In genomic region chr4:3322059-3322550, GRCh38 we compare ENCODE assay signal across 12 cellular contexts. TPM values are rescaled to one million over a fixed set of nuclear protein-coding genes. Genes with fewer than 3 reads are reported as not detected.
DNase-seq lines count a peak whose midpoint lies in the region; ATAC-seq and TF ChIP-seq lines count a peak whose summit lies in the region.
"Had no signal": no experiment of that assay in that cellular context is flagged by ENCODE, and none has a peak within 500 bp of the region (broad histone marks: within the 10 kb centered on the region; RNA-seq: fewer than 3 reads in every experiment).

No MANE protein-coding gene starts in this region.

- peak; percentile 5 for DNase-seq in activated T-cell treated with anti-CD3 and anti-CD28 coated beads, Interleukin-2, amount 50 U/mL, for 24 hours
- DNase-seq in activated T-cell treated with anti-CD3 and anti-CD28 coated beads, Interleukin-2, amount 50 U/mL, for 72 hours = no peak
- DNase-seq in endothelial cell (ENCODE audit: low spot score) (no peak), mesenteric fat pad (ENCODE audit: low spot score) (peak; percentile 83), aorta (peak; percentile 31 to 60), kidney glomerular epithelial cell (lab: John Stamatoyannopoulos, UW) (no peak), Kasumi-1 (lab: John Stamatoyannopoulos, UW) (no peak)
- DNase-seq: NCI-H2171; stimulated activated CD4-positive, alpha-beta T cell treated with anti-CD3 and anti-CD28 coated beads, Interleukin-2, amount 100 ng/mL, for 48 hours had no signal

- no peaks in the 10 kb centered on the region for H3K4me1 Mint-ChIP-seq in activated T-cell treated with anti-CD3 and anti-CD28 coated beads, Interleukin-2, amount 50 U/mL, for 24 hours (ENCODE audit: low read depth)
- H3K4me1 Mint-ChIP-seq in activated T-cell treated with anti-CD3 and anti-CD28 coated beads, Interleukin-2, amount 50 U/mL, for 72 hours (ENCODE audit: low read depth) = no peaks in the 10 kb centered on the region
- peaks cover 57% of the 10 kb centered on the region for H3K4me1 Mint-ChIP-seq in endothelial cell (ENCODE audit: unreplicated experiment)

- no peaks in the 10 kb centered on the region for H3K9me3 Mint-ChIP-seq in activated T-cell treated with anti-CD3 and anti-CD28 coated beads, Interleukin-2, amount 50 U/mL, for 24 hours
- no peaks in the 10 kb centered on the region for H3K9me3 Mint-ChIP-seq in activated T-cell treated with anti-CD3 and anti-CD28 coated beads, Interleukin-2, amount 50 U/mL, for 72 hours
- H3K9me3 Mint-ChIP-seq in endothelial cell (ENCODE audit: unreplicated experiment) = no peaks in the 10 kb centered on the region
- H3K9me3 Mint-ChIP-seq: activated naive CD4-positive, alpha-beta T cell treated with anti-CD3 and anti-CD28 coated beads, Interleukin-2, amount 50 U/mL, for 24 hours had no signal

- H3K27ac Mint-ChIP-seq in activated T-cell treated with anti-CD3 and anti-CD28 coated beads, Interleukin-2, amount 50 U/mL, for 24 hours = no peak overlapping the region
- no peak overlapping the region for H3K27ac Mint-ChIP-seq in activated T-cell treated with anti-CD3 and anti-CD28 coated beads, Interleukin-2, amount 50 U/mL, for 72 hours
- H3K27ac Mint-ChIP-seq in endothelial cell (ENCODE audit: unreplicated experiment) = peak overlapping the region; percentile 90
- H3K27ac Mint-ChIP-seq: activated naive CD4-positive, alpha-beta T cell treated with anti-CD3 and anti-CD28 coated beads, Interleukin-2, amount 50 U/mL, for 24 hours had no signal

- no peak overlapping the region for H3K27ac ChIP-seq in aorta (ENCODE audit: low read depth in 1 of 2, low read length in 2 of 2)

- no peak for TF ChIP-seq CTCF in endothelial cell (IDR thresholded peaks at IDR 0.05; ENCODE audit: unreplicated experiment)

- no peaks in the 10 kb centered on the region for H3K9me3 ChIP-seq in aorta (ENCODE audit: control insufficient read depth, low read length)

- H3K27me3 Mint-ChIP-seq in activated T-cell treated with anti-CD3 and anti-CD28 coated beads, Interleukin-2, amount 50 U/mL, for 24 hours = no peaks in the 10 kb centered on the region
- H3K27me3 Mint-ChIP-seq in activated T-cell treated with anti-CD3 and anti-CD28 coated beads, Interleukin-2, amount 50 U/mL, for 72 hours (ENCODE audit: low read depth) = no peaks in the 10 kb centered on the region
- H3K27me3 Mint-ChIP-seq in endothelial cell (ENCODE audit: unreplicated experiment) = peaks cover 8% of the 10 kb centered on the region
- H3K27me3 Mint-ChIP-seq: activated naive CD4-positive, alpha-beta T cell treated with anti-CD3 and anti-CD28 coated beads, Interleukin-2, amount 50 U/mL, for 24 hours had no signal

- no peaks in the 10 kb centered on the region for H3K4me1 ChIP-seq in aorta (ENCODE audit: control insufficient read depth in 1 of 2, insufficient read depth in 2 of 2, low read length in 2 of 2)

- H3K4me3 ChIP-seq in aorta (ENCODE audit: low read length in 2 of 2) = no peak overlapping the region

- no peaks in the 10 kb centered on the region for H3K27me3 ChIP-seq in aorta (ENCODE audit: control insufficient read depth in 1 of 2, insufficient read depth in 2 of 2, low read length in 1 of 2)

- peaks cover 5% of the 10 kb centered on the region for H3K36me3 Mint-ChIP-seq in activated T-cell treated with anti-CD3 and anti-CD28 coated beads, Interleukin-2, amount 50 U/mL, for 24 hours (ENCODE audit: low read depth)
- H3K36me3 Mint-ChIP-seq in activated T-cell treated with anti-CD3 and anti-CD28 coated beads, Interleukin-2, amount 50 U/mL, for 72 hours (ENCODE audit: insufficient read depth in 2 of 2) = peaks cover 0 to 1% of the 10 kb centered on the region in 2 donors
- H3K36me3 Mint-ChIP-seq in endothelial cell (ENCODE audit: low read depth, unreplicated experiment) = peaks cover 39% of the 10 kb centered on the region

- 80 to 81% methylated on average over 10 of the region's 10 CpGs for WGBS in aorta, 2 donors

- no peak overlapping the region for H3K4me3 Mint-ChIP-seq in activated T-cell treated with anti-CD3 and anti-CD28 coated beads, Interleukin-2, amount 50 U/mL, for 24 hours
- H3K4me3 Mint-ChIP-seq in activated T-cell treated with anti-CD3 and anti-CD28 coated beads, Interleukin-2, amount 50 U/mL, for 72 hours = no peak overlapping the region
- H3K4me3 Mint-ChIP-seq in endothelial cell (ENCODE audit: unreplicated experiment) = no peak overlapping the region
- H3K4me3 Mint-ChIP-seq: activated naive CD4-positive, alpha-beta T cell treated with anti-CD3 and anti-CD28 coated beads, Interleukin-2, amount 50 U/mL, for 24 hours had no signal

- no peak for ATAC-seq in activated T-cell treated with anti-CD3 and anti-CD28 coated beads, Interleukin-2, amount 50 U/mL, for 72 hours (replicated peaks in 1 of 2)
- ATAC-seq in aorta (ENCODE audit: low FRiP score) = no peak
- ATAC-seq in HG03469 (IDR thresholded peaks at IDR 0.05; ENCODE audit: unreplicated experiment) = no peak
- ATAC-seq: activated CD4-positive, CD25-positive, alpha-beta regulatory T cell treated with anti-CD3 and anti-CD28 coated beads, Interleukin-2, amount 50 U/mL, for 24 hours had no signal

- no peaks in the 10 kb centered on the region for H3K36me3 ChIP-seq in aorta (ENCODE audit: control insufficient read depth in 1 of 2, insufficient read depth in 2 of 2, low read length in 1 of 2)

- intact Hi-C loops in aorta (cut with DNase I) = no loop called here

RNA-seq across cellular contexts. Expression of gene RGS12, which starts 29.3 kb away (rescaled TPM):
- 10 to 100 TPM; 16.9 to 18.5 TPM for total RNA-seq in activated T-cell treated with anti-CD3 and anti-CD28 coated beads, Interleukin-2, amount 50 U/mL, for 72 hours
- 116 TPM for total RNA-seq in endothelial cell (ENCODE audit: unreplicated experiment)
- total RNA-seq in mesenteric fat pad = 26.3 TPM
- 10 to 100 TPM; 23.9 to 40.4 TPM for total RNA-seq in aorta
- 10 to 100 TPM; 10.3 to 28.2 TPM for polyA plus RNA-seq in aorta

Comparison
In these comparisons a context has a peak if more than half of its experiments do, and no peak if none do; other contexts are left out.
1. DNase-seq: peak in activated T-cell treated with anti-CD3 and anti-CD28 coated beads, Interleukin-2, amount 50 U/mL, for 24 hours (single experiment), mesenteric fat pad (single experiment) and aorta (2 of 2); none in activated T-cell treated with anti-CD3 and anti-CD28 coated beads, Interleukin-2, amount 50 U/mL, for 72 hours (0 of 2), endothelial cell (single experiment), kidney glomerular epithelial cell (single experiment) and Kasumi-1 (0 of 2).